ENCODE assay signal across 14 cellular contexts in the genomic region with DNA sequence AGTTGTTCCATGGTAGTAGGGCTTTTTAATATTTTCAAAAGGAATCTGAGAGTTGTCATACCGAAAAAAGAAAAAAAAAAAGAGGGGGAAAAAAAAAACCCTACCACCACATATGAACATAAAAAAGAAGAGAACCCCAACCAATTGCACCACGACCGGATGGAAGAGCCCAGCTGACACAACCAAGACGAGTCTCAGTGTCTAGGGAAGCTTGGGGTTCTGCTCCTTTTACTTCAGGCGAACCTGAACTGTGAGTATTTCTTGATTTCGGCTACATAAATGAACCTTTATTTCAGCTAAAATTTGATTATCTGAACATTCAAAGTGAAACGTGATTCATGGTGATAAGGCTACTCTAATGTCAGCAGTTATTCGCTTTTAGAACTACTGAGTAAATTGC. TPM values are rescaled to one million over a fixed set of nuclear protein-coding genes. Genes with fewer than 3 reads are reported as not detected.
DNase-seq lines count a peak whose midpoint lies in the region; ATAC-seq lines count a peak whose summit lies in the region.
"Had no signal": no experiment of that assay in that cellular context is flagged by ENCODE, and none has a peak within 500 bp of the region (broad histone marks: within the 10 kb centered on the region; RNA-seq: fewer than 3 reads in every experiment).

Gene GPR34 (plus strand): TSS at position 139 of the 400 bp plus-strand sequence. CDS start 6,661 bp downstream, outside the sequence.

- peak within 1 kb of the TSS; percentile 56 for H3K4me3 Mint-ChIP-seq in activated naive CD8-positive, alpha-beta T cell treated with anti-CD3 and anti-CD28 coated beads, Interleukin-2, amount 50 U/mL, for 24 hours
- H3K4me3 Mint-ChIP-seq: brain had no signal

- H3K27me3 ChIP-seq in skeletal muscle tissue (ENCODE audit: control insufficient read depth in 3 of 3, insufficient read depth in 3 of 3, low read length in 3 of 3) (no peaks in the 10 kb centered on the region), HAP-1 (ENCODE audit: low read depth) (no peaks in the 10 kb centered on the region)
- H3K27me3 ChIP-seq: thyroid gland had no signal

- peak within 1 kb of the TSS; percentile 77 for H3K27ac Mint-ChIP-seq in activated naive CD8-positive, alpha-beta T cell treated with anti-CD3 and anti-CD28 coated beads, Interleukin-2, amount 50 U/mL, for 24 hours
- H3K27ac Mint-ChIP-seq: brain had no signal

- no peak within 1 kb of the TSS for H3K27ac ChIP-seq in skeletal muscle tissue (ENCODE audit: low read depth, low read length)
- H3K27ac ChIP-seq: thyroid gland had no signal

- H3K4me1 ChIP-seq in skeletal muscle tissue (ENCODE audit: control insufficient read depth in 3 of 3, insufficient read depth in 3 of 3, low read length in 3 of 3) = no peaks in the 10 kb centered on the region
- H3K4me1 ChIP-seq in HAP-1 = peaks cover 5% of the 10 kb centered on the region
- H3K4me1 ChIP-seq: thyroid gland had no signal

- peak; percentile 69 for ATAC-seq in activated naive CD8-positive, alpha-beta T cell treated with anti-CD3 and anti-CD28 coated beads, Interleukin-2, amount 50 U/mL, for 24 hours
- no peak for ATAC-seq in HG02759 (IDR thresholded peaks at IDR 0.05; ENCODE audit: unreplicated experiment)
- no peak for ATAC-seq in HG03457 (IDR thresholded peaks at IDR 0.05; ENCODE audit: unreplicated experiment)
- ATAC-seq: K562 had no signal

- no peak within 1 kb of the TSS for H3K4me3 ChIP-seq in skeletal muscle tissue (ENCODE audit: low read length in 3 of 3)
- H3K4me3 ChIP-seq in HAP-1 = no peak within 1 kb of the TSS
- H3K4me3 ChIP-seq: K562, thyroid gland had no signal

- peak; percentile 31 to 36 for DNase-seq in NOMO-1 (lab: John Stamatoyannopoulos, UW; ENCODE audit: unreplicated experiment in 2 of 2)
- no peak for DNase-seq in NOMO-1 treated with dmso at 0.1 percent for 144 hours (lab: John Stamatoyannopoulos, UW; ENCODE audit: unreplicated experiment)
- DNase-seq in KBM-7 = peak; percentile 38
- peak; percentile 13 for DNase-seq in activated naive CD8-positive, alpha-beta T cell treated with anti-CD3 and anti-CD28 coated beads, Interleukin-2, amount 50 U/mL, for 24 hours
- DNase-seq in HAP-1 (ENCODE audit: low spot score in 2 of 2) = no peak
- DNase-seq: 8988T, NCI-H2171, thyroid gland had no signal

- H3K9ac ChIP-seq in skeletal muscle tissue (ENCODE audit: low read depth in 1 of 3, low read length in 3 of 3) = no peak within 1 kb of the TSS

- in situ Hi-C loops in KBM-7 (cut with MboI; ENCODE audit: low pct_unique_long_range_greater_than_20kb, low sequenced_read_pairs) (no loop called here), HAP-1 (cut with MboI; ENCODE audit: low sequenced_read_pairs) (no loop called here)

- H3K9me3 ChIP-seq in skeletal muscle tissue (ENCODE audit: control insufficient read depth in 3 of 3, low read length in 3 of 3) (no peaks in the 10 kb centered on the region), HAP-1 (no peaks in the 10 kb centered on the region)
- H3K9me3 ChIP-seq: thyroid gland had no signal

- H3K4me1 Mint-ChIP-seq in activated naive CD8-positive, alpha-beta T cell treated with anti-CD3 and anti-CD28 coated beads, Interleukin-2, amount 50 U/mL, for 24 hours = peaks cover 58% of the 10 kb centered on the region

- H3K36me3 ChIP-seq in skeletal muscle tissue (ENCODE audit: control insufficient read depth in 3 of 3, insufficient read depth in 3 of 3, low read length in 3 of 3) = no peaks in the 10 kb centered on the region
- H3K36me3 ChIP-seq in HAP-1 (replicated peaks) = no peaks in the 10 kb centered on the region
- H3K36me3 ChIP-seq: thyroid gland had no signal

- H3K36me3 Mint-ChIP-seq in activated naive CD8-positive, alpha-beta T cell treated with anti-CD3 and anti-CD28 coated beads, Interleukin-2, amount 50 U/mL, for 24 hours (ENCODE audit: low read depth) = no peaks in the 10 kb centered on the region

- no peaks in the 10 kb centered on the region for H3K9me3 Mint-ChIP-seq in activated naive CD8-positive, alpha-beta T cell treated with anti-CD3 and anti-CD28 coated beads, Interleukin-2, amount 50 U/mL, for 24 hours

- no peaks in the 10 kb centered on the region for H3K27me3 Mint-ChIP-seq in activated naive CD8-positive, alpha-beta T cell treated with anti-CD3 and anti-CD28 coated beads, Interleukin-2, amount 50 U/mL, for 24 hours
- H3K27me3 Mint-ChIP-seq: brain had no signal

RNA-seq across cellular contexts. Expression of gene GPR34, which starts in this region (rescaled TPM):
- 13.6 TPM for total RNA-seq in skeletal muscle tissue
- total RNA-seq: epithelial cell of proximal tubule, K562 had no signal

Comparison
In these comparisons a context has a peak if more than half of its experiments do, and no peak if none do; other contexts are left out.
1. DNase-seq: peak in NOMO-1 (2 of 2), KBM-7 (single experiment) and activated naive CD8-positive, alpha-beta T cell treated with anti-CD3 and anti-CD28 coated beads, Interleukin-2, amount 50 U/mL, for 24 hours (single experiment); none in NOMO-1 treated with dmso at 0.1 percent for 144 hours (single experiment) and HAP-1 (0 of 2).